Comparison of ENCODE assay signal across 8 cellular contexts in genomic region chr19:48624067-48624594, GRCh38. TPM values are rescaled to one million over a fixed set of nuclear protein-coding genes. Genes with fewer than 3 reads are reported as not detected.
A peak's percentile ranks its signal among the peaks of the same experiment; 100 is the strongest.
DNase-seq lines count a peak whose midpoint lies in the region; ATAC-seq, FAIRE-seq and TF ChIP-seq lines count a peak whose summit lies in the region.

No MANE protein-coding gene starts in this region.

- peaks cover 32 to 33% of the 10 kb centered on the region in 2 donors for H3K36me3 Mint-ChIP-seq in activated naive CD4-positive, alpha-beta T cell treated with anti-CD3 and anti-CD28 coated beads, Interleukin-2, amount 50 U/mL, for 72 hours

- no peaks in the 10 kb centered on the region for H3F3A ChIP-seq in Loucy (ENCODE audit: low read depth)

- H3K4me3 ChIP-seq in Loucy (ENCODE audit: low read length, poor library complexity, severe bottlenecking) = peak overlapping the region; percentile 74

- peaks cover 4% of the 10 kb centered on the region for H4K20me1 ChIP-seq in Loucy (ENCODE audit: insufficient read depth, low read length, poor library complexity, severe bottlenecking)

- no peaks in the 10 kb centered on the region for H3K9me3 Mint-ChIP-seq in activated naive CD4-positive, alpha-beta T cell treated with anti-CD3 and anti-CD28 coated beads, Interleukin-2, amount 50 U/mL, for 72 hours

- peak; percentile 53 for ATAC-seq in GM21619 (IDR thresholded peaks at IDR 0.05; ENCODE audit: unreplicated experiment)
- peak; percentile 82 to 83 for ATAC-seq in activated naive CD4-positive, alpha-beta T cell treated with anti-CD3 and anti-CD28 coated beads, Interleukin-2, amount 50 U/mL, for 72 hours

- H3K4me2 ChIP-seq in Loucy (ENCODE audit: low read depth, low read length, poor library complexity, severe bottlenecking) = peak overlapping the region; percentile 87

- peak overlapping the region; percentile 86 to 97 for H3K27ac Mint-ChIP-seq in activated naive CD4-positive, alpha-beta T cell treated with anti-CD3 and anti-CD28 coated beads, Interleukin-2, amount 50 U/mL, for 72 hours

- no peaks in the 10 kb centered on the region for H3K27me3 ChIP-seq in Loucy (ENCODE audit: insufficient read depth, low read length, poor library complexity, severe bottlenecking)

- TF ChIP-seq CTCF in D721Med (IDR thresholded peaks at IDR 0.05; ENCODE audit: insufficient read depth, missing control alignments) (no peak), Loucy (conservative IDR thresholded peaks at IDR 0.05; ENCODE audit: low read length) (no peak)

- H2AFZ ChIP-seq in Loucy (ENCODE audit: low read length) = no peak overlapping the region

- FAIRE-seq in D721Med (lab: Jason Lieb, UNC) = no peak

- peaks cover 19% of the 10 kb centered on the region for H3K79me2 ChIP-seq in Loucy (ENCODE audit: insufficient read depth, low read length)

- no peaks in the 10 kb centered on the region for H3K36me3 ChIP-seq in Loucy (ENCODE audit: insufficient read depth, low read length)

- peak overlapping the region; percentile 76 for H3K9ac ChIP-seq in Loucy (ENCODE audit: low read depth, low read length, poor library complexity, severe bottlenecking)

- no peaks in the 10 kb centered on the region for H3K9me3 ChIP-seq in Loucy (ENCODE audit: insufficient read depth, low read depth, low read length)

- peaks cover 23% of the 10 kb centered on the region for H3K4me1 ChIP-seq in Loucy (ENCODE audit: insufficient read depth, low read length, poor library complexity, severe bottlenecking)

- no peaks in the 10 kb centered on the region for H3K9me2 ChIP-seq in Loucy (replicated peaks; ENCODE audit: low read depth, low read length)

- DNase-seq in D721Med (ENCODE audit: insufficient read length, low spot score) (peak; percentile 96), SK-N-DZ (ENCODE audit: low spot score) (peak; percentile 95), germinal center (ENCODE audit: low spot score) (peak; percentile 93), nucleus accumbens (lab: John Stamatoyannopoulos, UW) (peak; percentile 76 to 99 (median 97)), superior temporal gyrus (ENCODE audit: extremely low spot score) (peak; percentile 98)
- DNase-seq in activated naive CD4-positive, alpha-beta T cell treated with anti-CD3 and anti-CD28 coated beads, Interleukin-2, amount 50 U/mL, for 72 hours (ENCODE audit: low spot score in 2 of 2) = peak; percentile 93 to 99

RNA-seq across cellular contexts. Expression of gene SPHK2, which starts 4.8 kb away (rescaled TPM):
- 10.2 and 16.4 TPM in 2 replicates for polyA plus RNA-seq in SK-N-DZ (2014; cell fraction: cytosol; rRNA removed)
- 15.7 and 17.2 TPM in 2 replicates for polyA plus RNA-seq in SK-N-DZ (2014; cell fraction: nucleus; rRNA removed)
- 10 to 100 TPM; 25.7 to 40.4 TPM for total RNA-seq in activated naive CD4-positive, alpha-beta T cell treated with anti-CD3 and anti-CD28 coated beads, Interleukin-2, amount 50 U/mL, for 72 hours

RNA-seq across cellular contexts. Expression of gene RPL18, which starts 5.2 kb away (rescaled TPM):
- polyA plus RNA-seq in SK-N-DZ (2014; cell fraction: cytosol; rRNA removed) = 2,124 and 2,804 TPM in 2 replicates
- polyA plus RNA-seq in SK-N-DZ (2014; cell fraction: nucleus; rRNA removed) = 1,314 and 1,437 TPM in 2 replicates
- total RNA-seq in activated naive CD4-positive, alpha-beta T cell treated with anti-CD3 and anti-CD28 coated beads, Interleukin-2, amount 50 U/mL, for 72 hours = 1,000 to 10,000 TPM; 2,030 to 2,264 TPM

RNA-seq across cellular contexts. Expression of gene FAM83E, which starts 9.3 kb away (rescaled TPM):
- 0.27 and 1.0 TPM in 2 replicates for polyA plus RNA-seq in SK-N-DZ (2014; cell fraction: cytosol; rRNA removed)
- polyA plus RNA-seq in SK-N-DZ (2014; cell fraction: nucleus; rRNA removed) = 2.0 and 2.1 TPM in 2 replicates
- total RNA-seq in activated naive CD4-positive, alpha-beta T cell treated with anti-CD3 and anti-CD28 coated beads, Interleukin-2, amount 50 U/mL, for 72 hours = 1 to 10 TPM; 5.5 to 9.1 TPM

RNA-seq across cellular contexts. Expression of gene DBP, which starts 13.0 kb away (rescaled TPM):
- polyA plus RNA-seq in SK-N-DZ (2014; cell fraction: cytosol; rRNA removed) = 13.1 and 18.3 TPM in 2 replicates
- 7.2 and 8.8 TPM in 2 replicates for polyA plus RNA-seq in SK-N-DZ (2014; cell fraction: nucleus; rRNA removed)
- 10 to 100 TPM; 10.5 to 16.9 TPM for total RNA-seq in activated naive CD4-positive, alpha-beta T cell treated with anti-CD3 and anti-CD28 coated beads, Interleukin-2, amount 50 U/mL, for 72 hours

RNA-seq across cellular contexts. Expression of gene SPACA4, which starts 17.6 kb away (rescaled TPM):
- polyA plus RNA-seq in SK-N-DZ (2014; cell fraction: cytosol; rRNA removed) = not detected in 2 replicates
- polyA plus RNA-seq in SK-N-DZ (2014; cell fraction: nucleus; rRNA removed) = not detected in 2 replicates
- total RNA-seq in activated naive CD4-positive, alpha-beta T cell treated with anti-CD3 and anti-CD28 coated beads, Interleukin-2, amount 50 U/mL, for 72 hours = not detected

Comparison
In these comparisons a context has a peak if more than half of its experiments do, and no peak if none do; other contexts are left out.
1. Peak in every context shown above with its lines: DNase-seq, ATAC-seq and H3K4me3 ChIP-seq.